In the genomic region with DNA sequence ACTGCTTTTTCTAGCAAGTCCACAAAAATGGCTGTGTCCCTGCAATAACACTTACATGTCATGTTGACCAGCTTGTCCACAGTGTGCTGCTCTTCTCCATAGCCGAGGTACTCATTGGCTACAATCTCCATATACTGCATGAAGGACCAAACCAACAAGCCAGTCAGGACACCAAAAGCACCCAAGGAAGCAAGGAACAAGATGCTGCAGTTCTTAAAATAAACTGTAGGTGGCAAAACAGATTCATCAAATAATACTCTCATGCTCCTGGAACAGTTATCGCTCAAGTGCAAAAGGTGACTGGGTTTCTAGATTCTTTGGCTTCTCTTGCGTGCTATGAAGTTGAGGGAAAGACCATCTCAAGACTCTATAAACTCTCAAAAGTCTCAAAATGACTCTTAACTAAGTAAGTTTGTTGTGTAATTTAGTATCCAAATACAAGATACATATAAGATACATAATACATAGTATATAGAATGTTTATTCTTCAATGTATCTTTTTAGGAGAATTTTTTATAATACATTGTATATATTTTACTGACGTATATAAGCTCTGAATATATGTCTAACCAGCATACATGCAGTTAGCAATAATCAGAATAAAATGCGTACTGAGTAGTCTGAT, we compare ENCODE assay signal across 8 cellular contexts. TPM values are rescaled to one million over a fixed set of nuclear protein-coding genes. Genes with fewer than 3 reads are reported as not detected.
DNase-seq lines count a peak whose midpoint lies in the region; ATAC-seq and TF ChIP-seq lines count a peak whose summit lies in the region.

No MANE protein-coding gene starts in this region.

- H3K36me3 Mint-ChIP-seq in CD14-positive monocyte (peaks cover 0 to 1% of the 10 kb centered on the region in 2 donors), T-cell (no peaks in the 10 kb centered on the region)
- H3K36me3 Mint-ChIP-seq in activated naive CD4-positive, alpha-beta T cell treated with anti-CD3 and anti-CD28 coated beads, Interleukin-2, amount 10 ng/mL, durations not matched to agents 7 days and 5 days = no peaks in the 10 kb centered on the region

- H3K79me2 ChIP-seq in osteoblast (ENCODE audit: insufficient read depth, low read length) = no peaks in the 10 kb centered on the region

- no peak overlapping the region for H2AFZ ChIP-seq in osteoblast (ENCODE audit: low read length)

- intact Hi-C loops in CD14-positive monocyte (cut with micrococcal nuclease) = no loop called here

- peaks cover 0 to 3% (median 3%) of the 10 kb centered on the region in 3 donors for H3K27me3 Mint-ChIP-seq in CD14-positive monocyte (ENCODE audit: low read depth in 3 of 3)
- no peaks in the 10 kb centered on the region for H3K27me3 Mint-ChIP-seq in T-cell
- peaks cover 10% of the 10 kb centered on the region for H3K27me3 Mint-ChIP-seq in activated naive CD4-positive, alpha-beta T cell treated with anti-CD3 and anti-CD28 coated beads, Interleukin-2, amount 10 ng/mL, durations not matched to agents 7 days and 5 days

- no peak overlapping the region for H3K4me3 Mint-ChIP-seq in CD14-positive monocyte
- H3K4me3 Mint-ChIP-seq in T-cell = no peak overlapping the region
- no peak overlapping the region for H3K4me3 Mint-ChIP-seq in activated naive CD4-positive, alpha-beta T cell treated with anti-CD3 and anti-CD28 coated beads, Interleukin-2, amount 10 ng/mL, durations not matched to agents 7 days and 5 days

- H3K4me3 ChIP-seq in osteoblast (ENCODE audit: insufficient read depth, low read length) = no peak overlapping the region

- H4K20me1 ChIP-seq in osteoblast (ENCODE audit: insufficient read depth, low read length) = no peaks in the 10 kb centered on the region

- POLR2A ChIA-PET in T-cell (lab: Charles Lee) = no interaction called here

- peaks cover 5% of the 10 kb centered on the region for H3K4me1 Mint-ChIP-seq in CD14-positive monocyte
- no peaks in the 10 kb centered on the region for H3K4me1 Mint-ChIP-seq in T-cell
- H3K4me1 Mint-ChIP-seq in activated naive CD4-positive, alpha-beta T cell treated with anti-CD3 and anti-CD28 coated beads, Interleukin-2, amount 10 ng/mL, durations not matched to agents 7 days and 5 days = no peaks in the 10 kb centered on the region

- CTCF ChIA-PET in T-cell (lab: Charles Lee) = interaction anchor here (0.5 to 1.6 kb wide), 7 partner anchors 9 to 1332 kb away, joined by 3 to 9 read pairs (median 3); no protein-coding TSS in a partner anchor
- CTCF ChIA-PET in activated naive CD4-positive, alpha-beta T cell treated with anti-CD3 and anti-CD28 coated beads, Interleukin-2, amount 10 ng/mL, durations not matched to agents 7 days and 5 days (lab: Charles Lee) = interaction anchor here (0.7 to 4.8 kb wide), 5 partner anchors 9 to 400 kb away, joined by 3 to 30 read pairs (median 9); no protein-coding TSS in a partner anchor

- DNase-seq in CD14-positive monocyte (ENCODE audit: low spot score) (no peak), NCI-H1048 (lab: John Stamatoyannopoulos, UW) (peak; percentile 3), T-cell (peak in 3 of 34 experiments; percentile 1 to 26 (median 2)), fibroblast of the conjunctiva (ENCODE audit: low read depth) (peak; percentile 68), osteoblast (ENCODE audit: insufficient read length, low spot score, missing footprints) (peak; percentile 58)
- DNase-seq in activated naive CD4-positive, alpha-beta T cell treated with anti-CD3 and anti-CD28 coated beads, Interleukin-2, amount 10 ng/mL, durations not matched to agents 7 days and 5 days = no peak

- peak overlapping the region; percentile 78 for H3K27ac ChIP-seq in osteoblast (ENCODE audit: low read depth, low read length)

- H3K9me3 ChIP-seq in osteoblast (ENCODE audit: low read depth, low read length) = no peaks in the 10 kb centered on the region

- no peaks in the 10 kb centered on the region for H3K27me3 ChIP-seq in osteoblast (ENCODE audit: insufficient read depth, low read length)

- peak overlapping the region; percentile 50 for H3K4me2 ChIP-seq in osteoblast (ENCODE audit: insufficient read depth, low read length)

- peaks cover 25% of the 10 kb centered on the region for H3K4me1 ChIP-seq in osteoblast (ENCODE audit: insufficient read depth, low read length)

- ATAC-seq in GM18498 (IDR thresholded peaks at IDR 0.05; ENCODE audit: unreplicated experiment) (peak; percentile 93), HG02678 (IDR thresholded peaks at IDR 0.05; ENCODE audit: unreplicated experiment) (peak; percentile 93), T-cell (replicated peaks in 1 of 4) (peak in 3 of 4 experiments; percentile 46 to 61 (median 57))

- peak; percentile 78 for TF ChIP-seq CTCF in CD14-positive monocyte (IDR thresholded peaks at IDR 0.05)
- peak; percentile 77 for TF ChIP-seq CTCF in osteoblast (IDR thresholded peaks at IDR 0.05; ENCODE audit: extremely low read depth, low read depth, low read length)

- H3K9me3 Mint-ChIP-seq in CD14-positive monocyte (peaks cover 2 to 13% (median 9%) of the 10 kb centered on the region in 7 donors), T-cell (no peaks in the 10 kb centered on the region)
- H3K9me3 Mint-ChIP-seq in activated naive CD4-positive, alpha-beta T cell treated with anti-CD3 and anti-CD28 coated beads, Interleukin-2, amount 10 ng/mL, durations not matched to agents 7 days and 5 days = no peaks in the 10 kb centered on the region

- H3K36me3 ChIP-seq in osteoblast (ENCODE audit: insufficient read depth, low read length) = peaks cover 8% of the 10 kb centered on the region

- H3K27ac Mint-ChIP-seq in CD14-positive monocyte (no peak overlapping the region), T-cell (no peak overlapping the region)
- no peak overlapping the region for H3K27ac Mint-ChIP-seq in activated naive CD4-positive, alpha-beta T cell treated with anti-CD3 and anti-CD28 coated beads, Interleukin-2, amount 10 ng/mL, durations not matched to agents 7 days and 5 days

RNA-seq across cellular contexts. Expression of gene NEK10, which starts 57.0 kb away (rescaled TPM):
- not detected for polyA plus RNA-seq in CD14-positive monocyte
- total RNA-seq in T-cell (1 to 10 TPM in 3 of 5 donors, under 1 TPM in 2; 0.73 to 2.2 (median 1.2) TPM), osteoblast (58.6 and 69.8 TPM in 2 replicates)

Comparison
In these comparisons a context has a peak if more than half of its experiments do, and no peak if none do; other contexts are left out.
1. DNase-seq: peak in NCI-H1048 (single experiment), fibroblast of the conjunctiva (single experiment) and osteoblast (single experiment); none in CD14-positive monocyte (single experiment) and activated naive CD4-positive, alpha-beta T cell treated with anti-CD3 and anti-CD28 coated beads, Interleukin-2, amount 10 ng/mL, durations not matched to agents 7 days and 5 days (single experiment).
2. RNA of gene NEK10, which starts 57.0 kb away (total RNA-seq): 58.6 to 69.8 TPM in osteoblast; 0.73 to 2.2 TPM in T-cell; every median in the first group is over 10 times any median in the second.
3. Peak in every context shown above with its lines, with median percentiles within 50 percentile points of each other: ATAC-seq.